In the genomic region with DNA sequence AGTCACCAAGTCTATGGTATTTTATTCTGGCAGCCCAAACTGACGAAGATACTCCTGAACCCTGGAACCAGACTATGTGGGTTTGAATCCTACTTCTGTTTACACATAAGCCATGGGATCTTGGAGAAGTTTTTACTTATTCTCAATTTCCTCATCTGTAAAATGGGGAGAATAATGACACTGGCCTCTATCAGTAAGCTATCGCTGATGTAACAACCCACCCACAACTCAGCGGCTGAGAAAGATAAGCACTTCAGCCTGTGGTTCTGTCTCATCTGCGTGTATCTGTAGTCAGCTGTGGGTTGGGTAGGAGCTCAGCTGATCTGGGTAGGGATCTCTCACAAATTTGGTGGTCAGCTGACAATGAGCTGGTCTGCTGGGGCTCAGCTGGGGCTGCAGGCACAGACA, we compare ENCODE assay signal across 23 cellular contexts.
"Had no signal": no experiment of that assay in that cellular context is flagged by ENCODE, and none has a peak within 500 bp of the region (broad histone marks: within the 10 kb centered on the region; RNA-seq: fewer than 3 reads in every experiment).

No MANE protein-coding gene starts in this region.

- ATAC-seq: heart right ventricle; psoas muscle; right lobe of liver; stimulated activated naive B cell treated with anti-CD40 and anti-IgM and Interleukin-4, amounts not matched to agents 10 μg/mL and 1 μg/mL and 100 μg/mL, for 72 hours; stimulated activated naive CD8-positive, alpha-beta T cell treated with anti-CD3 and anti-CD28 coated beads, Interleukin-15, Interleukin-2, amounts not matched to agents 100 U/mL and 50 U/mL, for 24 hours had no signal

- H3K4me3 ChIP-seq: heart right ventricle, hepatocyte, left ventricle myocardium inferior, lung, psoas muscle, right lobe of liver, skin epidermis, stomach, testis, thyroid gland, transverse colon, upper lobe of left lung, vagina had no signal

- H3K27me3 ChIP-seq: hepatocyte, right lobe of liver, testis, thyroid gland, vagina had no signal

- DNase-seq: heart right ventricle; islet precursor cell; left ventricle myocardium inferior; mesendoderm; naive B cell; nucleus accumbens; psoas muscle; right lobe of liver; stimulated activated CD4-positive, alpha-beta T cell treated with anti-CD3 and anti-CD28 coated beads, Interleukin-12 subunit alpha, Interleukin-12 subunit beta, amount 100 ng/mL, for 4 hours; stimulated activated CD4-positive, alpha-beta T cell treated with anti-CD3 and anti-CD28 coated beads, Interleukin-15, amount 100 ng/mL, for 24 hours; stimulated activated CD4-positive, alpha-beta T cell treated with anti-CD3 and anti-CD28 coated beads, Interleukin-2, amount 100 ng/mL, for 24 hours; stimulated activated CD4-positive, alpha-beta T cell treated with anti-CD3 and anti-CD28 coated beads, Interleukin-4, amount 100 ng/mL, for 1 hour; stimulated activated naive B cell treated with anti-CD40 and anti-IgM and Interleukin-4, amounts not matched to agents 10 μg/mL and 1 μg/mL and 100 μg/mL, for 72 hours; stimulated activated naive CD8-positive, alpha-beta T cell treated with anti-CD3 and anti-CD28 coated beads, Interleukin-15, Interleukin-2, amounts not matched to agents 100 U/mL and 50 U/mL, for 24 hours; stomach; testis; thyroid gland; transverse colon; upper lobe of left lung had no signal

- H3K36me3 ChIP-seq: heart right ventricle, left ventricle myocardium inferior, right lobe of liver, stomach, thyroid gland, transverse colon, upper lobe of left lung, vagina had no signal
